ENCODE assay signal across 1 cellular context in the genomic region with DNA sequence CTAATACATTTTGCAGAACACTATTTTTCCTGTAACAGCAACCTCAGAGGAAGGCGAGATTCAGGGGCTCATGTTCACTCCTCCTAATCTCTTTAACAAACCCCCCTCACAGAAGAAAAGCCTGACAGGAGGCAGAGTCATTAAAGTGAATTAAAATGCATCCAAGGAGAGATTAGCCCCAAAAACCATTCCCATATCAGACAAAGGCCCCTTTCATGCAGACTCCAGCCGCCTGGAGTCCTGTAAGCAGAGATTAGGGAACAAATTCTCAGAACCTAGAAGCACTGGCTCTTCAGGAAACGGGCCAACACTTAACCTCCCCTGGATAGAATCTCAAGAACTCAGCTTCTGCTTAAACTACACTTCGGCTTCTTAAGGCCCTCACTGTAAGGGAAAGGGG.
TF ChIP-seq lines count a peak whose summit lies in the region.

No MANE protein-coding gene starts in this region.

TF ChIP-seq in HepG2, 621 proteins besides CTCF, POLR2A, EP300 and RAD21 (continued from another document):
- TF ChIP-seq HBP1 (CRISPR knock-in tag; IDR thresholded peaks at IDR 0.05; ENCODE audit: low read depth) (no peak), ZFY (CRISPR knock-in tag; IDR thresholded peaks at IDR 0.05) (no peak), ZFX (CRISPR knock-in tag; IDR thresholded peaks at IDR 0.05; ENCODE audit: low read depth) (no peak), ZNF652 (CRISPR knock-in tag; IDR thresholded peaks at IDR 0.05; ENCODE audit: borderline replicate concordance, low read depth) (no peak), XBP1 (CRISPR knock-in tag; IDR thresholded peaks at IDR 0.05) (no peak), IKZF5 (CRISPR knock-in tag; IDR thresholded peaks at IDR 0.05) (no peak), FOXO1 (CRISPR knock-in tag; IDR thresholded peaks at IDR 0.05) (no peak), ZMAT3 (CRISPR knock-in tag; conservative IDR thresholded peaks at IDR 0.05) (no peak), KAT2B (IDR thresholded peaks at IDR 0.05; ENCODE audit: borderline replicate concordance, low read depth, low read length) (no peak), GPN1 (CRISPR knock-in tag; IDR thresholded peaks at IDR 0.05; ENCODE audit: borderline replicate concordance) (no peak), GTF2F1 (IDR thresholded peaks at IDR 0.05; ENCODE audit: low read length) (no peak), PHF20 (CRISPR knock-in tag; IDR thresholded peaks at IDR 0.05) (no peak), ZNF510 (CRISPR knock-in tag; IDR thresholded peaks at IDR 0.05; ENCODE audit: low read depth) (no peak), RORA (CRISPR knock-in tag; IDR thresholded peaks at IDR 0.05) (no peak)
